Comparison of ENCODE assay signal across 23 cellular contexts in genomic region chr11:85481862-85482261, GRCh38.
"Had no signal": no experiment of that assay in that cellular context is flagged by ENCODE, and none has a peak within 500 bp of the region (broad histone marks: within the 10 kb centered on the region; RNA-seq: fewer than 3 reads in every experiment).

No MANE protein-coding gene starts in this region.

- H3K27me3 ChIP-seq: SJSA1 had no signal

- H3K36me3 ChIP-seq: SJSA1 had no signal

- DNase-seq: Kasumi-1, MV-4-11, NCI-H1048, NCI-H1105, NCI-H1417, NCI-H1436 treated with DMSO at 0.1 percent for 48 hours, NCI-H1694, NCI-H187 treated with DMSO at 0.1 percent for 48 hours, NCI-H2029 treated with DMSO at 0.1 percent for 48 hours, NCI-H2227 treated with DMSO at 0.1 percent for 48 hours, NCI-H524, NCI-H526 treated with DMSO at 0.1 percent for 48 hours, NCI-H748 treated with DMSO at 0.1 percent for 48 hours, Right ventricle myocardium superior, RPMI8226, SIG-M5 had no signal

- H3K4me1 Mint-ChIP-seq: IgD-negative memory B cell had no signal

- H3K27ac ChIP-seq: KMS-11, SJSA1, SK-N-MC had no signal

- FAIRE-seq: HepG2, K562, RCC 7860 had no signal

- H3K9me3 ChIP-seq: SJSA1 had no signal

- H3K9ac ChIP-seq: KMS-11 had no signal

- H3K4me3 ChIP-seq: K562, SJSA1, SK-N-MC had no signal

- H3K4me2 ChIP-seq: KMS-11 had no signal

- H3K4me3 Mint-ChIP-seq: IgD-negative memory B cell had no signal

- H3K4me1 ChIP-seq: SJSA1 had no signal

- ATAC-seq: HepG2, K562 had no signal
